ENCODE assay signal across 20 cellular contexts in genomic region chr3:34198309-34198708, GRCh38.
A peak's percentile ranks its signal among the peaks of the same experiment; 100 is the strongest.
DNase-seq lines count a peak whose midpoint lies in the region; ATAC-seq, FAIRE-seq and TF ChIP-seq lines count a peak whose summit lies in the region.
"Had no signal": no experiment of that assay in that cellular context is flagged by ENCODE, and none has a peak within 500 bp of the region (broad histone marks: within the 10 kb centered on the region; RNA-seq: fewer than 3 reads in every experiment).

No MANE protein-coding gene starts in this region.

- H3K9me2 ChIP-seq in MM.1S (replicated peaks; ENCODE audit: insufficient read depth, low read length) = no peaks in the 10 kb centered on the region

- H2AFZ ChIP-seq in MM.1S (ENCODE audit: low read length) = peak overlapping the region; percentile 52

- TF ChIP-seq CTCF in C4-2B (conservative IDR thresholded peaks at IDR 0.05) (no peak), MM.1S (IDR thresholded peaks at IDR 0.05; ENCODE audit: low read length) (no peak), mesothelial cell of epicardium (IDR thresholded peaks at IDR 0.05; ENCODE audit: unreplicated experiment) (no peak)

- H3K4me2 ChIP-seq in MM.1S (ENCODE audit: low read depth, low read length) = peak overlapping the region; percentile 23; the same call in 1 of the 2 replicates

- no peaks in the 10 kb centered on the region for H3K79me2 ChIP-seq in MM.1S (ENCODE audit: low read length)

- intact Hi-C loops in aorta (cut with DNase I) = no loop called here

- no peaks in the 10 kb centered on the region for H3K36me3 Mint-ChIP-seq in mesothelial cell of epicardium
- H3K36me3 Mint-ChIP-seq: T-cell had no signal

- peak overlapping the region; percentile 21; the same call in 1 of the 2 replicates for H3K27ac ChIP-seq in C4-2B
- peak overlapping the region; percentile 33; the same call in 1 of the 2 replicates for H3K27ac ChIP-seq in MM.1S (ENCODE audit: low read length)
- H3K27ac ChIP-seq in aorta (ENCODE audit: low read depth in 1 of 2, low read length in 2 of 2) = no peak overlapping the region
- H3K27ac ChIP-seq: colonic mucosa, epithelial cell of prostate, heart left ventricle, upper lobe of right lung had no signal

- H3K9me3 Mint-ChIP-seq in mesothelial cell of epicardium = no peaks in the 10 kb centered on the region
- H3K9me3 Mint-ChIP-seq: activated T-cell treated with anti-CD3 and anti-CD28 coated beads, Interleukin-2, amount 50 U/mL, for 4 hours; T-cell had no signal

- H3K36me3 ChIP-seq in MM.1S (replicated peaks; ENCODE audit: insufficient read depth, low read length) (no peaks in the 10 kb centered on the region), aorta (ENCODE audit: control insufficient read depth in 1 of 2, insufficient read depth in 2 of 2, low read length in 1 of 2) (no peaks in the 10 kb centered on the region)
- H3K36me3 ChIP-seq: colonic mucosa, heart left ventricle, prostate gland, upper lobe of right lung had no signal

- FAIRE-seq in GM19239 (lab: Jason Lieb, UNC) = peak; percentile 56
- FAIRE-seq: D721Med, RCC 7860 had no signal

- H4K20me1 ChIP-seq in MM.1S (ENCODE audit: insufficient read depth, low read length) = no peaks in the 10 kb centered on the region

- no peak overlapping the region for H3K27ac Mint-ChIP-seq in mesothelial cell of epicardium
- H3K27ac Mint-ChIP-seq: T-cell had no signal

- WGBS in aorta, 2 donors = 82 to 90% methylated on average over 1 of the region's 1 CpG

- H3K4me1 Mint-ChIP-seq in mesothelial cell of epicardium = no peaks in the 10 kb centered on the region

- H3K9me3 ChIP-seq in MM.1S (replicated peaks; ENCODE audit: insufficient read depth, low read length) (no peaks in the 10 kb centered on the region), aorta (ENCODE audit: control insufficient read depth, low read length) (no peaks in the 10 kb centered on the region)
- H3K9me3 ChIP-seq: colonic mucosa, heart left ventricle, prostate gland, upper lobe of right lung had no signal

- no peak for DNase-seq in GM19239 (ENCODE audit: insufficient read length, low spot score)
- peak; percentile 54 for DNase-seq in MM.1S
- no peak for DNase-seq in mesothelial cell of epicardium (ENCODE audit: low spot score in 2 of 2, unreplicated experiment in 2 of 2)
- no peak for DNase-seq in DMS79 (lab: John Stamatoyannopoulos, UW)
- no peak for DNase-seq in aorta
- DNase-seq in C1 segment of cervical spinal cord (lab: John Stamatoyannopoulos, UW) = no peak
- DNase-seq: ACHN; activated CD4-positive, alpha-beta T cell treated with anti-CD3 and anti-CD28 coated beads for 4 hours; activated T-cell treated with anti-CD3 and anti-CD28 coated beads, Interleukin-2, amount 50 U/mL, for 4 hours; colonic mucosa; heart left ventricle; NCI-H446 treated with DMSO at 0.1 percent for 48 hours; T-cell; upper lobe of right lung had no signal

- no peaks in the 10 kb centered on the region for H3K27me3 Mint-ChIP-seq in mesothelial cell of epicardium (ENCODE audit: low read depth)

- H3K9ac ChIP-seq in MM.1S (ENCODE audit: low read length) = no peak overlapping the region

- H3K4me3 Mint-ChIP-seq in mesothelial cell of epicardium = no peak overlapping the region
- H3K4me3 Mint-ChIP-seq: activated T-cell treated with anti-CD3 and anti-CD28 coated beads, Interleukin-2, amount 50 U/mL, for 4 hours; T-cell had no signal

- peak; percentile 41 for ATAC-seq in HG02623 (IDR thresholded peaks at IDR 0.05; ENCODE audit: unreplicated experiment)
- no peak for ATAC-seq in aorta (ENCODE audit: low FRiP score)
- ATAC-seq: activated T-cell treated with anti-CD3 and anti-CD28 coated beads, Interleukin-2, amount 50 U/mL, for 4 hours; heart left ventricle; upper lobe of right lung had no signal

- H3K4me3 ChIP-seq in MM.1S (ENCODE audit: low read length) (no peak overlapping the region), aorta (ENCODE audit: low read length in 2 of 2) (no peak overlapping the region)
- H3K4me3 ChIP-seq: colonic mucosa, heart left ventricle, prostate gland, upper lobe of right lung had no signal

- no peaks in the 10 kb centered on the region for H3K27me3 ChIP-seq in MM.1S (replicated peaks; ENCODE audit: insufficient read depth, low read length)
- H3K27me3 ChIP-seq in aorta (ENCODE audit: control insufficient read depth in 1 of 2, insufficient read depth in 2 of 2, low read length in 1 of 2) = no peaks in the 10 kb centered on the region
- H3K27me3 ChIP-seq: colonic mucosa, heart left ventricle, upper lobe of right lung had no signal

- H3K4me1 ChIP-seq in MM.1S (ENCODE audit: low read length) = peaks cover 39% of the 10 kb centered on the region
- H3K4me1 ChIP-seq in aorta (ENCODE audit: control insufficient read depth in 1 of 2, insufficient read depth in 2 of 2, low read length in 2 of 2) = no peaks in the 10 kb centered on the region
- H3K4me1 ChIP-seq: colonic mucosa, heart left ventricle, upper lobe of right lung had no signal

- H3F3A ChIP-seq in MM.1S (ENCODE audit: insufficient read depth, low read length) = peaks cover 13% of the 10 kb centered on the region; the same call in 1 of the 2 replicates

Comparison
In these comparisons a context has a peak if more than half of its experiments do, and no peak if none do; other contexts are left out.
1. H3K27ac ChIP-seq: peak in C4-2B (single experiment) and MM.1S (single experiment); none in aorta (0 of 2).